In genomic region chr12:57240069-57240921, GRCh38 we compare ENCODE assay signal across 8 cellular contexts. TPM values are rescaled to one million over a fixed set of nuclear protein-coding genes. Genes with fewer than 3 reads are reported as not detected.
DNase-seq lines count a peak whose midpoint lies in the region; ATAC-seq and TF ChIP-seq lines count a peak whose summit lies in the region.

No MANE protein-coding gene starts in this region.

- peaks cover 17% of the 10 kb centered on the region for H3K79me2 ChIP-seq in DOHH2 (ENCODE audit: control insufficient read depth, low read length)

- H3K36me3 ChIP-seq in DOHH2 (ENCODE audit: control insufficient read depth, low read length) (peaks cover 23% of the 10 kb centered on the region), RWPE2 (ENCODE audit: low read depth) (no peaks in the 10 kb centered on the region), left ventricle myocardium inferior (no peaks in the 10 kb centered on the region)

- TF ChIP-seq CTCF in DOHH2 (IDR thresholded peaks at IDR 0.05; ENCODE audit: low read depth, low read length, poor library complexity, severe bottlenecking) (peak; percentile 38), RWPE2 (IDR thresholded peaks at IDR 0.05; ENCODE audit: poor library complexity, severe bottlenecking) (no peak), left ventricle myocardium inferior (IDR thresholded peaks at IDR 0.05; ENCODE audit: borderline replicate concordance) (no peak)

- peak overlapping the region; percentile 99 for H3K4me2 ChIP-seq in DOHH2 (ENCODE audit: low read length)

- no peaks in the 10 kb centered on the region for H3K9me2 ChIP-seq in DOHH2 (replicated peaks; ENCODE audit: control insufficient read depth, low read length)

- H3K36me3 Mint-ChIP-seq in activated naive CD4-positive, alpha-beta T cell treated with anti-CD3 and anti-CD28 coated beads, Interleukin-2, amount 50 U/mL, for 72 hours, result peaks cover 0 to 4% of the 10 kb centered on the region in 2 donors

- intact Hi-C loops in left ventricle myocardium inferior (cut with micrococcal nuclease), result no loop called here

- H3F3A ChIP-seq in DOHH2 (ENCODE audit: control insufficient read depth, insufficient read depth), result peaks cover 36% of the 10 kb centered on the region

- H3K27me3 ChIP-seq in DOHH2 (ENCODE audit: control insufficient read depth, low read length) (no peaks in the 10 kb centered on the region), RWPE2 (ENCODE audit: insufficient read depth, poor library complexity, severe bottlenecking) (peaks cover 32% of the 10 kb centered on the region), left ventricle myocardium inferior (ENCODE audit: low read depth) (peaks cover 91% of the 10 kb centered on the region)

- no peaks in the 10 kb centered on the region for H3K9me3 Mint-ChIP-seq in activated naive CD4-positive, alpha-beta T cell treated with anti-CD3 and anti-CD28 coated beads, Interleukin-2, amount 50 U/mL, for 72 hours

- peak overlapping the region; percentile 87 for H3K4me3 ChIP-seq in DOHH2 (ENCODE audit: low read length)
- peak overlapping the region; percentile 65 for H3K4me3 ChIP-seq in Jurkat, Clone E6-1 (ENCODE audit: low read length)
- peak overlapping the region; percentile 51 for H3K4me3 ChIP-seq in RWPE2 (ENCODE audit: severe bottlenecking)
- H3K4me3 ChIP-seq in left ventricle myocardium inferior, result peak overlapping the region; percentile 69

- H3K27ac ChIP-seq in DOHH2 (ENCODE audit: low read depth, low read length) (peak overlapping the region; percentile 98), RWPE2 (ENCODE audit: poor library complexity, severe bottlenecking) (no peak overlapping the region), left ventricle myocardium inferior (replicated peaks) (peak overlapping the region; percentile 83)

- H3K4me1 ChIP-seq in DOHH2 (ENCODE audit: control insufficient read depth, low read length) (peaks cover 68% of the 10 kb centered on the region), RWPE2 (ENCODE audit: insufficient read depth, poor library complexity, severe bottlenecking) (no peaks in the 10 kb centered on the region), left ventricle myocardium inferior (peaks cover 76% of the 10 kb centered on the region)

- no peaks in the 10 kb centered on the region for H4K20me1 ChIP-seq in DOHH2 (ENCODE audit: control insufficient read depth, insufficient read depth, low read depth, low read length)

- peak; percentile 76 for DNase-seq in Jurkat, Clone E6-1 (ENCODE audit: low read depth, low spot score)
- peak; percentile 70 for DNase-seq in RWPE2 (ENCODE audit: low spot score)
- DNase-seq in activated naive CD4-positive, alpha-beta T cell treated with anti-CD3 and anti-CD28 coated beads, Interleukin-2, amount 50 U/mL, for 72 hours (ENCODE audit: low spot score in 2 of 2), result peak in 1 of 2 donors; percentile 74
- peak; percentile 49 for DNase-seq in left ventricle myocardium inferior
- peak; percentile 78 for DNase-seq in putamen (ENCODE audit: low spot score)
- no peak for DNase-seq in A172 (ENCODE audit: low spot score)

- H3K9me3 ChIP-seq in DOHH2 (ENCODE audit: control insufficient read depth, insufficient read depth, low read length) (no peaks in the 10 kb centered on the region), RWPE2 (ENCODE audit: severe bottlenecking) (no peaks in the 10 kb centered on the region), left ventricle myocardium inferior (replicated peaks) (no peaks in the 10 kb centered on the region)

- ATAC-seq in RWPE2 (ENCODE audit: low read depth) (peak; percentile 2; the same call in 1 of the 3 replicates), HG03039 (IDR thresholded peaks at IDR 0.05; ENCODE audit: unreplicated experiment) (no peak)
- peak; percentile 36 to 39 for ATAC-seq in activated naive CD4-positive, alpha-beta T cell treated with anti-CD3 and anti-CD28 coated beads, Interleukin-2, amount 50 U/mL, for 72 hours

- H3K27ac Mint-ChIP-seq in activated naive CD4-positive, alpha-beta T cell treated with anti-CD3 and anti-CD28 coated beads, Interleukin-2, amount 50 U/mL, for 72 hours, result peak overlapping the region; percentile 80 to 83

RNA-seq across cellular contexts. Expression of gene STAC3, which starts 10.7 kb away (rescaled TPM):
- 9.1 TPM for polyA plus RNA-seq in Jurkat, Clone E6-1 (2012; ENCODE audit: insufficient read depth, insufficient read length)
- total RNA-seq in activated naive CD4-positive, alpha-beta T cell treated with anti-CD3 and anti-CD28 coated beads, Interleukin-2, amount 50 U/mL, for 72 hours, result 1 to 10 TPM; 2.8 to 5.4 TPM
- total RNA-seq in left ventricle myocardium inferior, result 0.69 TPM
- 0.59 and 0.89 TPM in 2 replicates for total RNA-seq in A172 (2014; rRNA removed; shearing (Covaris generic))

RNA-seq across cellular contexts. Expression of gene SHMT2, which starts 10.8 kb away (rescaled TPM):
- 205 TPM for polyA plus RNA-seq in Jurkat, Clone E6-1 (2012; ENCODE audit: insufficient read depth, insufficient read length)
- 100 to 1,000 TPM; 360 to 376 TPM for total RNA-seq in activated naive CD4-positive, alpha-beta T cell treated with anti-CD3 and anti-CD28 coated beads, Interleukin-2, amount 50 U/mL, for 72 hours
- total RNA-seq in left ventricle myocardium inferior, result 22.9 TPM
- total RNA-seq in A172 (2014; rRNA removed; shearing (Covaris generic)), result 208 and 223 TPM in 2 replicates

RNA-seq across cellular contexts. Expression of gene NXPH4, which starts 23.7 kb away (rescaled TPM):
- 6.3 TPM for polyA plus RNA-seq in Jurkat, Clone E6-1 (2012; ENCODE audit: insufficient read depth, insufficient read length)
- under 1 TPM; 0.11 to 0.54 TPM for total RNA-seq in activated naive CD4-positive, alpha-beta T cell treated with anti-CD3 and anti-CD28 coated beads, Interleukin-2, amount 50 U/mL, for 72 hours
- 0.44 TPM for total RNA-seq in left ventricle myocardium inferior
- 5.3 and 5.8 TPM in 2 replicates for total RNA-seq in A172 (2014; rRNA removed; shearing (Covaris generic))
